ENCODE assay signal across 9 cellular contexts in genomic region chr11:13962562-13963168, GRCh38. TPM values are rescaled to one million over a fixed set of nuclear protein-coding genes. Genes with fewer than 3 reads are reported as not detected.
DNase-seq lines count a peak whose midpoint lies in the region; ATAC-seq and TF ChIP-seq lines count a peak whose summit lies in the region.
"Had no signal": no experiment of that assay in that cellular context is flagged by ENCODE, and none has a peak within 500 bp of the region (broad histone marks: within the 10 kb centered on the region; RNA-seq: fewer than 3 reads in every experiment).

Gene SPON1, plus strand, starts transcription at chr11:13962723. Its CDS starts 182 bp downstream, at chr11:13962905.

- TF ChIP-seq CTCF in cardiac muscle cell (IDR thresholded peaks at IDR 0.05; ENCODE audit: low read depth, low read length), result no peak

- DNase-seq in NCI-H2081 (lab: John Stamatoyannopoulos, UW) (peak; percentile 39 to 59), NCI-H2081 treated with DMSO at 0.1 percent for 48 hours (lab: John Stamatoyannopoulos, UW) (no peak), cardiac muscle cell (ENCODE audit: low read depth in 1 of 2, low spot score in 1 of 2) (peak; percentile 59 to 81), posterior vena cava (ENCODE audit: low spot score) (peak; percentile 89), HUDEP-2 (lab: John Stamatoyannopoulos, UW; ENCODE audit: unreplicated experiment in 76 of 76) (no peak)
- DNase-seq in activated gamma-delta T cell treated with anti-CD3 and anti-CD28 coated beads, Interleukin-2, amount 50 U/mL, for 16 hours (ENCODE audit: low read depth), result peak; percentile 16

- H3K9me3 ChIP-seq in cardiac muscle cell (ENCODE audit: low read depth), result no peaks in the 10 kb centered on the region

- intact Hi-C loops in posterior vena cava (cut with DNase I), result loop anchor here in 1 of 2 donors (1.0 kb wide), 1 partner anchor 8 kb away; no protein-coding TSS in a partner anchor

- H3K27me3 ChIP-seq in cardiac muscle cell, result peaks cover 71% of the 10 kb centered on the region

- no peak within 1 kb of the TSS for H3K27ac ChIP-seq in cardiac muscle cell
- H3K27ac ChIP-seq: BLaER1 treated with 17β-estradiol and CSF1 and Interleukin-3, amounts not matched to agents 10 nM and 100 nM had no signal

- peaks cover 17% of the 10 kb centered on the region for H3K4me1 ChIP-seq in cardiac muscle cell (ENCODE audit: low read depth)
- H3K4me1 ChIP-seq: BLaER1 treated with 17β-estradiol and CSF1 and Interleukin-3, amounts not matched to agents 10 nM and 100 nM had no signal

- ATAC-seq in GM19395 (IDR thresholded peaks at IDR 0.05; ENCODE audit: unreplicated experiment) (no peak), GM18907 (IDR thresholded peaks at IDR 0.05; ENCODE audit: unreplicated experiment) (no peak)

- H3K4me3 ChIP-seq in cardiac muscle cell, result peak within 1 kb of the TSS; percentile 39

- no peaks in the 10 kb centered on the region for H3K36me3 ChIP-seq in cardiac muscle cell
- H3K36me3 ChIP-seq: BLaER1 treated with 17β-estradiol and CSF1 and Interleukin-3, amounts not matched to agents 10 nM and 100 nM had no signal

RNA-seq across cellular contexts. Expression of gene SPON1, which starts in this region (rescaled TPM):
- 13.3 and 28.8 TPM in 2 replicates for total RNA-seq in cardiac muscle cell
- 14.9 and 22.0 TPM in 2 replicates for polyA plus RNA-seq in cardiac muscle cell
- 100 to 1,000 TPM in 1 of 2 donors, 10 to 100 TPM in 1; 71.3 to 131 TPM for total RNA-seq in posterior vena cava

Comparison
In these comparisons a context has a peak if more than half of its experiments do, and no peak if none do; other contexts are left out.
1. DNase-seq: peak in NCI-H2081 (2 of 2), activated gamma-delta T cell treated with anti-CD3 and anti-CD28 coated beads, Interleukin-2, amount 50 U/mL, for 16 hours (single experiment), cardiac muscle cell (2 of 2) and posterior vena cava (single experiment); none in NCI-H2081 treated with DMSO at 0.1 percent for 48 hours (single experiment) and HUDEP-2 (0 of 76).